8 cellular contexts compared by ENCODE assay signal in genomic region chr1:198167436-198167934, GRCh38. TPM values are rescaled to one million over a fixed set of nuclear protein-coding genes. Genes with fewer than 3 reads are reported as not detected.
DNase-seq lines count a peak whose midpoint lies in the region; ATAC-seq, FAIRE-seq and TF ChIP-seq lines count a peak whose summit lies in the region.

No MANE protein-coding gene starts in this region.

- H3K4me2 ChIP-seq in keratinocyte (ENCODE audit: control insufficient read depth, extremely low read depth, insufficient read depth, low read depth, low read length) = peak overlapping the region; percentile 84

- H3K9ac ChIP-seq in keratinocyte (ENCODE audit: control insufficient read depth, extremely low read depth, insufficient read depth, low read length) = peak overlapping the region; percentile 31

- WGBS in esophagus muscularis mucosa = 38% methylated on average over 3 of the region's 3 CpGs

- H3K4me1 Mint-ChIP-seq in activated B cell treated with CpG ODN at 0.5 μM for 24 hours = peaks cover 74% of the 10 kb centered on the region

- FAIRE-seq in GM19239 (lab: Jason Lieb, UNC) = peak; percentile 55
- FAIRE-seq in keratinocyte (lab: Jason Lieb, UNC) = peak; percentile 79

- no peaks in the 10 kb centered on the region for H3K27me3 Mint-ChIP-seq in activated B cell treated with CpG ODN at 0.5 μM for 24 hours

- no peaks in the 10 kb centered on the region for H4K20me1 ChIP-seq in keratinocyte (ENCODE audit: control insufficient read depth, extremely low read depth, insufficient read depth, low read length)

- no peak for TF ChIP-seq POLR2A in esophagus muscularis mucosa (IDR thresholded peaks at IDR 0.05; ENCODE audit: low read depth)

- peak overlapping the region; percentile 11 for H3K27ac ChIP-seq in AG04450 (ENCODE audit: low read depth, low read length)
- peak overlapping the region; percentile 1 for H3K27ac ChIP-seq in keratinocyte (ENCODE audit: control insufficient read depth, insufficient read depth, low read length)
- H3K27ac ChIP-seq in esophagus muscularis mucosa (replicated peaks in 1 of 4) = no peak overlapping the region

- peaks cover 0 to 1% of the 10 kb centered on the region in 2 experiments for H3K36me3 ChIP-seq in keratinocyte (ENCODE audit: control insufficient read depth in 2 of 2, extremely low read depth in 1 of 2, insufficient read depth in 2 of 2, low read length in 2 of 2)
- no peaks in the 10 kb centered on the region for H3K36me3 ChIP-seq in esophagus muscularis mucosa

- H3K27me3 ChIP-seq in AG04450 (ENCODE audit: control insufficient read depth, insufficient read depth, low read length) (no peaks in the 10 kb centered on the region), keratinocyte (ENCODE audit: control insufficient read depth, extremely low read depth, insufficient read depth, low read length) (no peaks in the 10 kb centered on the region), esophagus muscularis mucosa (no peaks in the 10 kb centered on the region)

- H2AFZ ChIP-seq in keratinocyte (ENCODE audit: control insufficient read depth, low read length) = no peak overlapping the region

- H3K4me3 Mint-ChIP-seq in activated B cell treated with CpG ODN at 0.5 μM for 24 hours = peak overlapping the region; percentile 12

- ATAC-seq in HG03139 (IDR thresholded peaks at IDR 0.05; ENCODE audit: unreplicated experiment) (peak; percentile 48), activated B cell treated with CpG ODN at 0.5 μM for 24 hours (ENCODE audit: low read depth) (peak; percentile 52)

- TF ChIP-seq CTCF in AG04450 (IDR thresholded peaks at IDR 0.05; ENCODE audit: low read depth, low read length) = no peak
- TF ChIP-seq CTCF in activated B cell treated with CpG ODN at 0.5 μM for 24 hours (IDR thresholded peaks at IDR 0.05) = no peak
- no peak for TF ChIP-seq CTCF in keratinocyte (optimal IDR thresholded peaks at IDR 0.05 in 1 of 3, IDR thresholded peaks at IDR 0.05 in 1 of 3, conservative IDR thresholded peaks at IDR 0.05 in 1 of 3; ENCODE audit: extremely low read depth in 1 of 3, insufficient read depth in 2 of 3, low read length in 3 of 3)
- no peak for TF ChIP-seq CTCF in esophagus muscularis mucosa (IDR thresholded peaks at IDR 0.05)

- H3K27ac Mint-ChIP-seq in activated B cell treated with CpG ODN at 0.5 μM for 24 hours = peak overlapping the region; percentile 79

- no peak for DNase-seq in AG04450 (ENCODE audit: low read depth, low spot score)
- DNase-seq in GM19239 (ENCODE audit: insufficient read length, low spot score) = no peak
- no peak for DNase-seq in activated B cell treated with CpG ODN at 0.5 μM for 24 hours
- DNase-seq in keratinocyte (ENCODE audit: low read depth, low spot score) = no peak
- DNase-seq in NCI-H2029 treated with DMSO at 0.1 percent for 48 hours (lab: John Stamatoyannopoulos, UW) = no peak
- no peak for DNase-seq in esophagus muscularis mucosa (ENCODE audit: extremely low spot score)
- DNase-seq in iPS-NIHi7 (ENCODE audit: extremely low spot score) = no peak

- CTCF ChIA-PET in AG04450 (lab: Charles Lee) = no interaction called here
- CTCF ChIA-PET in activated B cell treated with CpG ODN at 0.5 μM for 24 hours (lab: Charles Lee) = no interaction called here

- H3K9me3 Mint-ChIP-seq in activated B cell treated with CpG ODN at 0.5 μM for 24 hours = no peaks in the 10 kb centered on the region

- intact Hi-C loops in activated B cell treated with CpG ODN at 0.5 μM for 24 hours (cut with micrococcal nuclease) = no loop called here
- intact Hi-C loops in esophagus muscularis mucosa (cut with DNase I) = no loop called here

- H3K9me3 ChIP-seq in AG04450 (ENCODE audit: control insufficient read depth, insufficient read depth, low read length) (no peaks in the 10 kb centered on the region), keratinocyte (ENCODE audit: control insufficient read depth, low read depth, low read length) (no peaks in the 10 kb centered on the region), esophagus muscularis mucosa (no peaks in the 10 kb centered on the region)

- H3K9me1 ChIP-seq in keratinocyte (ENCODE audit: control insufficient read depth, extremely low read depth, insufficient read depth, low read length) = no peaks in the 10 kb centered on the region

- dilution Hi-C loops in keratinocyte (cut with MboI; ENCODE audit: extremely low pct_ligation_motif_present, low sequenced_read_pairs) = no loop called here

- TF ChIP-seq EP300 in esophagus muscularis mucosa (IDR thresholded peaks at IDR 0.05) = no peak

- H3K4me1 ChIP-seq in keratinocyte (ENCODE audit: control insufficient read depth, extremely low read depth, insufficient read depth, low read length) (peaks cover 45% of the 10 kb centered on the region), esophagus muscularis mucosa (peaks cover 72 to 80% (median 75%) of the 10 kb centered on the region in 4 donors)

- peaks cover 80% of the 10 kb centered on the region for H3K79me2 ChIP-seq in keratinocyte (ENCODE audit: control insufficient read depth, insufficient read depth, low read length)

- H3K4me3 ChIP-seq in AG04450 (ENCODE audit: low read depth, low read length) = no peak overlapping the region
- peak overlapping the region in 1 of 3 experiments; percentile 30 for H3K4me3 ChIP-seq in keratinocyte (ENCODE audit: control insufficient read depth in 2 of 3, extremely low read depth in 1 of 3, insufficient read depth in 2 of 3, low read depth in 1 of 3, low read length in 3 of 3)
- H3K4me3 ChIP-seq in esophagus muscularis mucosa = no peak overlapping the region

- no peaks in the 10 kb centered on the region for H3K36me3 Mint-ChIP-seq in activated B cell treated with CpG ODN at 0.5 μM for 24 hours (ENCODE audit: low read depth)

- POLR2A ChIA-PET in AG04450 (lab: Yijun Ruan, JAX) (no interaction called here), activated B cell treated with CpG ODN at 0.5 μM for 24 hours (lab: Charles Lee) (interaction anchor here (0.8 to 3.3 kb wide), 2 partner anchors 9 to 455 kb away, joined by 3 to 15 read pairs; no protein-coding TSS in a partner anchor)

RNA-seq across cellular contexts. Expression of gene NEK7, which starts 10.7 kb away (rescaled TPM):
- polyA plus RNA-seq in AG04450 (2011; rRNA removed) (108 and 147 TPM in 2 replicates), keratinocyte (40.4 to 56.8 TPM (median 41.3 TPM) in 3 replicates)
- 62.8 and 126 TPM in 2 replicates for polyA minus RNA-seq in AG04450 (2011; rRNA and poly(A)+ RNA removed)
- total RNA-seq in activated B cell treated with CpG ODN at 0.5 μM for 24 hours (28.3 and 33.5 TPM in 2 replicates), esophagus muscularis mucosa (100 to 1,000 TPM; 110 to 196 (median 158) TPM)
- 29.8 TPM for polyA plus RNA-seq in keratinocyte (2011; ENCODE audit: low read depth)
- 30.0 and 75.8 TPM in 2 replicates for polyA plus RNA-seq in keratinocyte (2011; cell fraction: cytosol; rRNA removed)
- polyA plus RNA-seq in keratinocyte (2011; cell fraction: nucleus; rRNA removed) = 40.0 and 47.9 TPM in 2 replicates
- 19.9 and 21.2 TPM in 2 replicates for polyA plus RNA-seq in keratinocyte (2012; ENCODE audit: low replicate concordance)
- polyA minus RNA-seq in keratinocyte = 7.9 to 95.7 TPM (median 61.2 TPM) in 3 replicates
- 45.1 TPM for polyA minus RNA-seq in keratinocyte (2011; cell fraction: cytosol; rRNA and poly(A)+ RNA removed)
- 22.3 and 61.3 TPM in 2 replicates for polyA minus RNA-seq in keratinocyte (2011; cell fraction: nucleus; rRNA and poly(A)+ RNA removed)

Comparison
In these comparisons a context has a peak if more than half of its experiments do, and no peak if none do; other contexts are left out.
1. H3K27ac ChIP-seq: peak in AG04450 (single experiment) and keratinocyte (single experiment); none in esophagus muscularis mucosa (0 of 4).